ENCODE assay signal across 8 cellular contexts in the genomic region with DNA sequence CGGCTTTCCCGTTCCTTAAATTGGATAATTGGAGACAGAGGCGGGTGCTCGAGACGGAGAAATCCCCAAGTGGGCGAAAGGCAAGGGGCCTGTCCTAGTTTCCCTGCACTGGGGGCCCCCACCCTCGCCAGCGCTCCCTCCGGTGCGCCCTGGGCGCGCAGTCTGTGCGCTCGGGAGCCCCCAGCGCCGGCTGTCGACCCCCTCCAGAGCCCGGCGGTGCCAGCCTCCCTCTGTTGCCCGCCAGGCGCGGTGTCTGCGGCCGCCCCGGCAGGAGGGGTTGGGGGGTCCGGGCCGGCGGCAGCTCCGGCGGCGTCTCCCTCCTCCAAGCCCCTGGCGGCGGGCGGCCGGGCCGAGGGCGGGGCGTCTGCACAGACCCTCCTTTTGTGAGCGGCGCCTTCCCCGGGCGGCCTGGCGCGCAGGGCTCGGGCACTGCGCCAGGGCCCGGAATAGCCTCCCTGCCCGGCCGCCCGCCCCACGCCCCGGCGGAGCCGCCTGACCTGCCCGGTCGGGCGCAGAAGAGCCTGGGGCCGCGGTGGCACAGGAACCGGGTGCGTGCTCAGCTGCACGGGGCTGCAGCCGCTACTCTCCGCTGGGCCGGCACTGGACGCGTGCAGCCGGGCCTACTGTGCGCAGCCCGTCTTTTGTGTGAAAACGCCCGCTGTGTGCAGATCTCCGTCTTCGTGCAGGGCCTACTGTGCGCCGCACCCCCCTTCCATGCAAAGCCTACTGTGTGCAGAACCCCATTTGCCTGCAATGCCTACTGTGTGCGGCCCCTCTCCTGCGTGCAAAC. TPM values are rescaled to one million over a fixed set of nuclear protein-coding genes. Genes with fewer than 3 reads are reported as not detected.
DNase-seq lines count a peak whose midpoint lies in the region; ATAC-seq and TF ChIP-seq lines count a peak whose summit lies in the region.

No MANE protein-coding gene starts in this region.

- peaks cover 11% of the 10 kb centered on the region for H3K4me1 ChIP-seq in ovary (ENCODE audit: insufficient read depth)

- peaks cover under 1% of the 10 kb centered on the region; the same call in 1 of the 2 replicates for H3K9me3 Mint-ChIP-seq in WTC11

- WGBS in ovary, 3 donors = 2 to 4% (median 3%) methylated on average over 38 to 78 of the region's 78 CpGs

- H3K27ac Mint-ChIP-seq in WTC11 = no peak overlapping the region

- H3K9me3 ChIP-seq in ovary = no peaks in the 10 kb centered on the region

- H3K27ac ChIP-seq in ovary = no peak overlapping the region

- CTCF ChIA-PET in WTC11 (lab: Charles Lee) = interaction anchor here (0.6 to 2.3 kb wide), 5 partner anchors 9 to 148 kb away, joined by 3 to 12 read pairs (median 3); no protein-coding TSS in a partner anchor

- H3K4me1 Mint-ChIP-seq in WTC11 = peaks cover 11% of the 10 kb centered on the region; the same call in 1 of the 2 replicates

- POLR2A ChIA-PET in WTC11 (lab: Charles Lee) = interaction anchor here (0.7 to 2.0 kb wide), 2 partner anchors 11 to 139 kb away, joined by 3 to 5 read pairs; no protein-coding TSS in a partner anchor

- TF ChIP-seq CTCF in AG09309 (IDR thresholded peaks at IDR 0.05; ENCODE audit: control insufficient read depth, insufficient read depth, low read depth, low read length, missing control alignments) (no peak), GM20000 (IDR thresholded peaks at IDR 0.05; ENCODE audit: extremely low read depth, missing control alignments) (no peak), WTC11 (IDR thresholded peaks at IDR 0.05) (no peak), ovary (IDR thresholded peaks at IDR 0.05) (no peak)

- intact Hi-C loops in head of caudate nucleus (cut with DNase I) (no loop called here), ovary (cut with DNase I) (no loop called here), sciatic nerve (cut with DNase I) (no loop called here)

- no peaks in the 10 kb centered on the region for H3K36me3 Mint-ChIP-seq in WTC11

- H3K27me3 Mint-ChIP-seq in WTC11 (ENCODE audit: low read depth) = peaks cover 69% of the 10 kb centered on the region

- ATAC-seq in WTC11 (peak; percentile 79), GM19463 (IDR thresholded peaks at IDR 0.05; ENCODE audit: unreplicated experiment) (no peak), sciatic nerve (no peak)

- TF ChIP-seq EP300 in ovary (IDR thresholded peaks at IDR 0.05) = no peak

- DNase-seq in AG09309 (ENCODE audit: low read depth) (no peak), GM20000 (ENCODE audit: low spot score) (peak; percentile 67), WTC11 (ENCODE audit: low spot score) (peak; percentile 66), head of caudate nucleus (peak in 32 of 42 donors; percentile 28 to 79 (median 56)), ovary (peak in 3 of 5 donors; percentile 49 to 64 (median 53)), NCI-H510A treated with DMSO at 0.1 percent for 48 hours (lab: John Stamatoyannopoulos, UW) (no peak), sciatic nerve (ENCODE audit: low spot score) (no peak)

- no peaks in the 10 kb centered on the region for H3K36me3 ChIP-seq in ovary

- no peaks in the 10 kb centered on the region for H3K27me3 ChIP-seq in ovary

- H3K4me3 Mint-ChIP-seq in WTC11 = peak overlapping the region; percentile 69

- H3K4me3 ChIP-seq in AG09309 (ENCODE audit: control insufficient read depth, low read depth, low read length) (peak overlapping the region; percentile 24), ovary (peak overlapping the region; percentile 37)

- TF ChIP-seq POLR2A in ovary (IDR thresholded peaks at IDR 0.05) = no peak

TF ChIP-seq in WTC11, 78 proteins besides CTCF, POLR2A, EP300 and RAD21:
- TF ChIP-seq, protein P1, sequence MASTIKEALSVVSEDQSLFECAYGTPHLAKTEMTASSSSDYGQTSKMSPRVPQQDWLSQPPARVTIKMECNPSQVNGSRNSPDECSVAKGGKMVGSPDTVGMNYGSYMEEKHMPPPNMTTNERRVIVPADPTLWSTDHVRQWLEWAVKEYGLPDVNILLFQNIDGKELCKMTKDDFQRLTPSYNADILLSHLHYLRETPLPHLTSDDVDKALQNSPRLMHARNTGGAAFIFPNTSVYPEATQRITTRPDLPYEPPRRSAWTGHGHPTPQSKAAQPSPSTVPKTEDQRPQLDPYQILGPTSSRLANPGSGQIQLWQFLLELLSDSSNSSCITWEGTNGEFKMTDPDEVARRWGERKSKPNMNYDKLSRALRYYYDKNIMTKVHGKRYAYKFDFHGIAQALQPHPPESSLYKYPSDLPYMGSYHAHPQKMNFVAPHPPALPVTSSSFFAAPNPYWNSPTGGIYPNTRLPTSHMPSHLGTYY (CRISPR knock-in tag; IDR thresholded peaks at IDR 0.05) = no peak
- peak; percentile 72; the same call in 1 of the 2 replicates for TF ChIP-seq ZNF121 (CRISPR knock-in tag; IDR thresholded peaks at IDR 0.05)

RNA-seq across cellular contexts. Expression of a gene that starts 13.2 kb away (rescaled TPM):
- total RNA-seq in WTC11 (2021) (17.9 to 27.5 TPM (median 23.2 TPM) in 3 replicates), ovary (100 to 1,000 TPM in 2 of 7 donors, 10 to 100 TPM in 5; 47.0 to 414 (median 73.9) TPM), sciatic nerve (136 TPM)
- polyA plus RNA-seq in ovary = 100 to 1,000 TPM in 1 of 2 donors, 10 to 100 TPM in 1; 17.8 to 120 TPM

RNA-seq across cellular contexts. Expression of a gene that starts 32.4 kb away (rescaled TPM):
- total RNA-seq in WTC11 (2021) (204 to 216 TPM (median 212 TPM) in 3 replicates), ovary (10 to 100 TPM in 6 of 7 donors, 1 to 10 TPM in 1; 8.0 to 40.9 (median 25.6) TPM), sciatic nerve (16.3 TPM)
- 10 to 100 TPM; 15.3 to 17.4 TPM for polyA plus RNA-seq in ovary

Comparison
In these comparisons a context has a peak if more than half of its experiments do, and no peak if none do; other contexts are left out.
1. DNase-seq: peak in GM20000 (single experiment), WTC11 (single experiment), head of caudate nucleus (32 of 42) and ovary (3 of 5); none in AG09309 (single experiment), NCI-H510A treated with DMSO at 0.1 percent for 48 hours (single experiment) and sciatic nerve (single experiment).